Comparison of ENCODE assay signal across 1 cellular context in genomic region chr5:158483202-158483870, GRCh38.
A peak's percentile ranks its signal among the peaks of the same experiment; 100 is the strongest.
TF ChIP-seq lines count a peak whose summit lies in the region.

No MANE protein-coding gene starts in this region.

TF ChIP-seq in H1, 55 proteins besides CTCF, POLR2A, EP300 and RAD21:
- TF ChIP-seq TEAD4 (IDR thresholded peaks at IDR 0.05; ENCODE audit: low read depth, low read length) (0 out of 2 replicates have a peak, but pooled peaks have one; percentile 5), CHD1 (IDR thresholded peaks at IDR 0.05; ENCODE audit: low read depth, low read length) (no peak), GTF2F1 (IDR thresholded peaks at IDR 0.05; ENCODE audit: borderline replicate concordance, low read depth, low read length) (no peak), POU5F1 (IDR thresholded peaks at IDR 0.05; ENCODE audit: low read depth, low read length) (no peak), TAF1 (IDR thresholded peaks at IDR 0.05; ENCODE audit: low read depth, low read length) (no peak), JUN (IDR thresholded peaks at IDR 0.05; ENCODE audit: low read depth, low read length) (no peak), JUND (IDR thresholded peaks at IDR 0.05; ENCODE audit: low read length) (no peak), SP4 (IDR thresholded peaks at IDR 0.05; ENCODE audit: low read length) (no peak)
TF ChIP-seq in H1: peak in this region for 1.
